In the genomic region with DNA sequence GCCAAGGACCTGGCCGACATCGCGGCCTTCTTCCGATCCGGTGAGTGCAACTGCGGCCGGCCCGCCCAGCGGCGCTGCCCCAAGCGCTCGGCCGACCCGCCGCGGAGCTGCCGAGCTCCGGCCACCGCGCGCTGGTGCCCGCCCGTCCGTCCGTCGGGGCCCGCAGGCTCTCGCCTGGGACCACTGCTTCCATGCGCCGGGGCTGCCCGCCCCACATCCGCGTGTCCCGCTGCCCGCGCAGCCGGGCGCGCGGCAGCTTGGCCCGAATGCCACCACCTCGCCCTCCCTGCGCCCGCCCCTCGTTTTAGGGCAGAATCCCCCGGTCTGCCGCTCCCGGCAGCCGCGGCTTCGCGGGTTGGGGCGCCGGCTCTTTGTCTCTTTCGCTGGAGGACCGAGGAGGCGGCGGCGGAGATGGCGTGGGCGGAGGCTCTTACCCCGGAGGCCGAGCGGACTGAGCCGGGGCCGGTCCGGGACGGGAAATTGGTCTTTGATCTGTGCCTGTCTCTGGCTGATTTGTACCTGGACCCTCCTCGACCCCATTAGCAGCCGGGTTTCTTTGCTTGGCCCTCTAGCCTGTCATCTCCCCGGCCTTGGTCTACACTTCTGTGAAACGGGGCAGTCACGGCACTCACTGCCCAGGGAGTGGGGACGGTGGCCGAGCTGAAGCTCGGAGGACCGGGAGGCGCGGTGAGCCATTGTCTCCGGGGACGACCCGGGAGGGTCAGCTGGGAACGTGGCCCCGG, we compare ENCODE assay signal across 8 cellular contexts. TPM values are rescaled to one million over a fixed set of nuclear protein-coding genes. Genes with fewer than 3 reads are reported as not detected.
DNase-seq lines count a peak whose midpoint lies in the region; ATAC-seq and TF ChIP-seq lines count a peak whose summit lies in the region.

No MANE protein-coding gene starts in this region.

- peaks cover 47% of the 10 kb centered on the region for H3K4me1 ChIP-seq in lower lobe of right lung

- POLR2A ChIA-PET in AG04449 (lab: Yijun Ruan, JAX) = interaction anchor here (1.3 to 3.5 kb wide), 6 partner anchors 11 to 133 kb away, joined by 3 to 20 read pairs (median 8); no protein-coding TSS in a partner anchor

- H3K9me3 Mint-ChIP-seq in central memory CD8-positive, alpha-beta T cell = no peaks in the 10 kb centered on the region
- H3K9me3 Mint-ChIP-seq in stimulated activated effector memory CD8-positive, alpha-beta T cell treated with anti-CD3 and anti-CD28 coated beads, Interleukin-12 subunit alpha, Interleukin-12 subunit beta, amount 100 ng/mL, for 72 hours = no peaks in the 10 kb centered on the region

- H3K27ac Mint-ChIP-seq in central memory CD8-positive, alpha-beta T cell (ENCODE audit: low read depth) = peak overlapping the region; percentile 62
- H3K27ac Mint-ChIP-seq in stimulated activated effector memory CD8-positive, alpha-beta T cell treated with anti-CD3 and anti-CD28 coated beads, Interleukin-12 subunit alpha, Interleukin-12 subunit beta, amount 100 ng/mL, for 72 hours = peak overlapping the region; percentile 40

- peaks cover 15% of the 10 kb centered on the region for H3K4me1 Mint-ChIP-seq in central memory CD8-positive, alpha-beta T cell
- H3K4me1 Mint-ChIP-seq in stimulated activated effector memory CD8-positive, alpha-beta T cell treated with anti-CD3 and anti-CD28 coated beads, Interleukin-12 subunit alpha, Interleukin-12 subunit beta, amount 100 ng/mL, for 72 hours = peaks cover 12% of the 10 kb centered on the region

- H3K4me3 Mint-ChIP-seq in central memory CD8-positive, alpha-beta T cell = peak overlapping the region; percentile 77
- H3K4me3 Mint-ChIP-seq in stimulated activated effector memory CD8-positive, alpha-beta T cell treated with anti-CD3 and anti-CD28 coated beads, Interleukin-12 subunit alpha, Interleukin-12 subunit beta, amount 100 ng/mL, for 72 hours = peak overlapping the region; percentile 74

- intact Hi-C loops in lower lobe of right lung (cut with DNase I) = no loop called here

- H3K27me3 Mint-ChIP-seq in central memory CD8-positive, alpha-beta T cell = peaks cover 34% of the 10 kb centered on the region

- CTCF ChIA-PET in AG04449 (lab: Yijun Ruan, JAX) = interaction anchor here (1.9 to 2.3 kb wide), 3 partner anchors 10 to 156 kb away, joined by 6 to 10 read pairs (median 7); no protein-coding TSS in a partner anchor

- no peaks in the 10 kb centered on the region for H3K36me3 ChIP-seq in lower lobe of right lung

- TF ChIP-seq CTCF in AG04449 (IDR thresholded peaks at IDR 0.05; ENCODE audit: insufficient read depth, low read length, missing control alignments) (no peak), lower lobe of right lung (IDR thresholded peaks at IDR 0.05) (no peak)

- DNase-seq in AG04449 (ENCODE audit: low read depth, low spot score) = no peak
- DNase-seq in T-helper 9 cell = peak; percentile 9
- DNase-seq in central memory CD8-positive, alpha-beta T cell (ENCODE audit: low spot score in 2 of 2) = peak in 1 of 2 donors; percentile 17
- peak; percentile 77 for DNase-seq in lower lobe of right lung
- DNase-seq in stimulated activated effector memory CD8-positive, alpha-beta T cell treated with anti-CD3 and anti-CD28 coated beads, Interleukin-12 subunit alpha, Interleukin-12 subunit beta, amount 100 ng/mL, for 72 hours (ENCODE audit: low spot score in 2 of 2) = peak; percentile 33 to 73
- DNase-seq in midbrain (lab: John Stamatoyannopoulos, UW) = no peak

- peaks cover 3% of the 10 kb centered on the region for H3K36me3 Mint-ChIP-seq in central memory CD8-positive, alpha-beta T cell (ENCODE audit: insufficient read depth)
- H3K36me3 Mint-ChIP-seq in stimulated activated effector memory CD8-positive, alpha-beta T cell treated with anti-CD3 and anti-CD28 coated beads, Interleukin-12 subunit alpha, Interleukin-12 subunit beta, amount 100 ng/mL, for 72 hours = no peaks in the 10 kb centered on the region

- H3K9me3 ChIP-seq in lower lobe of right lung = no peaks in the 10 kb centered on the region

- peak overlapping the region; percentile 95 for H3K4me3 ChIP-seq in AG04449 (ENCODE audit: low read depth, low read length)
- H3K4me3 ChIP-seq in lower lobe of right lung = peak overlapping the region; percentile 84

- H3K27ac ChIP-seq in lower lobe of right lung = peak overlapping the region; percentile 89

- no peaks in the 10 kb centered on the region for H3K27me3 ChIP-seq in lower lobe of right lung (ENCODE audit: low read depth)

- ATAC-seq in GM19035 (IDR thresholded peaks at IDR 0.05; ENCODE audit: unreplicated experiment) (peak; percentile 20), HG03159 (IDR thresholded peaks at IDR 0.05; ENCODE audit: unreplicated experiment) (peak; percentile 19), lower lobe of right lung (peak; percentile 16 to 37)
- no peak for ATAC-seq in central memory CD8-positive, alpha-beta T cell (replicated peaks; ENCODE audit: extremely low read depth, poor library complexity, severe bottlenecking)
- ATAC-seq in stimulated activated effector memory CD8-positive, alpha-beta T cell treated with anti-CD3 and anti-CD28 coated beads, Interleukin-12 subunit alpha, Interleukin-12 subunit beta, amount 100 ng/mL, for 72 hours = peak; percentile 3

RNA-seq across cellular contexts. Expression of a gene that starts 0.9 kb away (rescaled TPM):
- 148 TPM for total RNA-seq in lower lobe of right lung

Comparison
In these comparisons a context has a peak if more than half of its experiments do, and no peak if none do; other contexts are left out.
1. DNase-seq: peak in T-helper 9 cell (single experiment), lower lobe of right lung (single experiment) and stimulated activated effector memory CD8-positive, alpha-beta T cell treated with anti-CD3 and anti-CD28 coated beads, Interleukin-12 subunit alpha, Interleukin-12 subunit beta, amount 100 ng/mL, for 72 hours (2 of 2); none in AG04449 (single experiment) and midbrain (single experiment).